In genomic region chr1:30976143-30976542, GRCh38 we compare ENCODE assay signal across 10 cellular contexts.
DNase-seq lines count a peak whose midpoint lies in the region; ATAC-seq and TF ChIP-seq lines count a peak whose summit lies in the region.
"Had no signal": no experiment of that assay in that cellular context is flagged by ENCODE, and none has a peak within 500 bp of the region (broad histone marks: within the 10 kb centered on the region; RNA-seq: fewer than 3 reads in every experiment).

No MANE protein-coding gene starts in this region.

- intact Hi-C loops in colonic mucosa (cut with DNase I): no loop called here
- intact Hi-C loops in mucosa of descending colon (cut with DNase I, micrococcal nuclease): no loop called here
- intact Hi-C loops in vagina (cut with DNase I): no loop called here

- in situ Hi-C loops in HAP-1 (cut with MboI; ENCODE audit: low sequenced_read_pairs): no loop called here

- ATAC-seq in mucosa of descending colon: peak; percentile 86
- no peak for ATAC-seq in GM18867 (IDR thresholded peaks at IDR 0.05; ENCODE audit: unreplicated experiment)

- TF ChIP-seq POLR2A in vagina (IDR thresholded peaks at IDR 0.05): no peak

- H3K9me3 ChIP-seq in colonic mucosa (no peaks in the 10 kb centered on the region), mucosa of descending colon (no peaks in the 10 kb centered on the region), vagina (no peaks in the 10 kb centered on the region), WERI-Rb-1 (ENCODE audit: severe bottlenecking) (no peaks in the 10 kb centered on the region), HAP-1 (no peaks in the 10 kb centered on the region)
- H3K9me3 ChIP-seq: SJSA1 had no signal

- DNase-seq in AG08395 (ENCODE audit: low spot score) (peak; percentile 43), Kasumi-1 (lab: John Stamatoyannopoulos, UW) (peak; percentile 29 to 46), colonic mucosa (no peak), mucosa of descending colon (no peak), vagina (ENCODE audit: extremely low spot score in 2 of 2) (no peak), WERI-Rb-1 (no peak), HAP-1 (ENCODE audit: low spot score in 2 of 2) (no peak)
- DNase-seq: midbrain had no signal

- no peak for TF ChIP-seq CTCF in colonic mucosa (IDR thresholded peaks at IDR 0.05)
- TF ChIP-seq CTCF in mucosa of descending colon (IDR thresholded peaks at IDR 0.05): no peak
- TF ChIP-seq CTCF in vagina (IDR thresholded peaks at IDR 0.05): no peak
- TF ChIP-seq CTCF in WERI-Rb-1 (IDR thresholded peaks at IDR 0.05; ENCODE audit: low read depth, low read length): no peak

- H3K36me3 ChIP-seq in colonic mucosa (no peaks in the 10 kb centered on the region), mucosa of descending colon (ENCODE audit: low read depth) (peaks cover 5% of the 10 kb centered on the region), vagina (peaks cover 0 to 24% of the 10 kb centered on the region in 2 donors), WERI-Rb-1 (peaks cover 80% of the 10 kb centered on the region), HAP-1 (replicated peaks) (peaks cover 65% of the 10 kb centered on the region)

- H3K27ac ChIP-seq in colonic mucosa (peak overlapping the region; percentile 37), vagina (no peak overlapping the region), WERI-Rb-1 (no peak overlapping the region)
- H3K27ac ChIP-seq: SJSA1 had no signal

- H3K4me3 ChIP-seq in colonic mucosa (no peak overlapping the region), mucosa of descending colon (no peak overlapping the region), vagina (no peak overlapping the region), WERI-Rb-1 (ENCODE audit: low read depth, low read length) (no peak overlapping the region), HAP-1 (no peak overlapping the region)
- H3K4me3 ChIP-seq: SJSA1 had no signal

- no peaks in the 10 kb centered on the region for H3K27me3 ChIP-seq in colonic mucosa
- H3K27me3 ChIP-seq in vagina: no peaks in the 10 kb centered on the region
- H3K27me3 ChIP-seq in WERI-Rb-1 (ENCODE audit: insufficient read depth, low read depth, severe bottlenecking): no peaks in the 10 kb centered on the region
- no peaks in the 10 kb centered on the region for H3K27me3 ChIP-seq in HAP-1 (ENCODE audit: low read depth)
- H3K27me3 ChIP-seq: SJSA1 had no signal

- H3K4me1 ChIP-seq in colonic mucosa (peaks cover 8% of the 10 kb centered on the region), mucosa of descending colon (ENCODE audit: low read depth) (peaks cover 13% of the 10 kb centered on the region), vagina (peaks cover 26% of the 10 kb centered on the region), HAP-1 (no peaks in the 10 kb centered on the region)

- H3K9ac ChIP-seq in colonic mucosa (ENCODE audit: low read depth in 2 of 2, low read length in 2 of 2): no peak overlapping the region

Comparison
In these comparisons a context has a peak if more than half of its experiments do, and no peak if none do; other contexts are left out.
1. DNase-seq: peak in AG08395 (single experiment) and Kasumi-1 (2 of 2); none in colonic mucosa (single experiment), mucosa of descending colon (0 of 3), vagina (0 of 2), WERI-Rb-1 (single experiment) and HAP-1 (0 of 2).